In the genomic region with DNA sequence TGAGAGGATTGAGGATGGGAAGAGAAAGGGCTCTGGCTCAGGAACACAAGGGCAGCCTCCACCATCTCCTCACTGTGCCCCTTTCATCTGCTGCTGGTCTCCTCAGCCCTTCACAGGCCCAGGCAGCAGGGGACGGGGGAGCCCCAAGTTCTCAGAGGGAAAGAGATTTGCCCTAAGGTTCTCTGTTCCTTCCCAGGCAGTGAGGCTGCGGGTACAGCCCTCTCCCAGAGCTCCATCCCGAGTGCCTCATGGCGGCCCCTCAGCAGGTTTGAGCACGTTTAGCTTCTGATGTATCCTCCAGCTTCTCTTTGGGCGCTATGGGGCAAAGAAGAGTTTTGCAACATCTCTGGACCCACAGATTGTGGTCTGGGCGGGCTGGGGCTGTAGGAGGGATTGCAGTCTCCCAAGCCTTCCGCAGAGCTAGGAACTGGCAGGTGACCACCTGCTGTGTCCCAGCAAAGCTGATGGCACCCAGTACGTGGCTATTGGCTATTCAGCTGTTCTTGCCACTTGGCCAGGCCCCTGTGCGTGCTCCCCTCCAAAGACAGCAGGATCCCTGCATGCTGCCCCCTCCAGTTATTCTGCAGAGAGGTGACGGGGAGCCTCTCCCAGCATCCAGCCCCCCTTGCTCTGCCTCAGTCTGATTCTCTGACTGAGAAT, we compare ENCODE assay signal across 29 cellular contexts.
"Had no signal": no experiment of that assay in that cellular context is flagged by ENCODE, and none has a peak within 500 bp of the region (broad histone marks: within the 10 kb centered on the region; RNA-seq: fewer than 3 reads in every experiment).

No MANE protein-coding gene starts in this region.

- H3K9me3 ChIP-seq: left lung, lower lobe of right lung, right lobe of liver, upper lobe of left lung had no signal

- H3K4me1 Mint-ChIP-seq: immature natural killer cell; mesothelial cell of epicardium; naive B cell; stimulated activated memory B cell treated with anti-CD40 and anti-IgM and Interleukin-4, amounts not matched to agents 10 μg/mL and 1 μg/mL and 100 μg/mL, for 72 hours; stimulated activated naive CD8-positive, alpha-beta T cell treated with anti-CD3 and anti-CD28 coated beads, Interleukin-15, amount 100 ng/mL, for 72 hours had no signal

- H3K27me3 ChIP-seq: right atrium auricular region, right lobe of liver, upper lobe of left lung had no signal

- H3K27ac ChIP-seq: heart left ventricle, left lung, lower lobe of right lung, parathyroid adenoma, right atrium auricular region, right lobe of liver, tibial nerve, upper lobe of left lung had no signal

- H3K4me3 Mint-ChIP-seq: immature natural killer cell; mesothelial cell of epicardium; naive B cell; natural killer cell treated with Interleukin-12 subunit alpha and Interleukin-12 subunit beta and Interleukin-15 and Interleukin-18, amount 100 ng/mL, for 72 hours; stimulated activated memory B cell treated with anti-CD40 and anti-IgM and Interleukin-4, amounts not matched to agents 10 μg/mL and 1 μg/mL and 100 μg/mL, for 72 hours; stimulated activated naive CD8-positive, alpha-beta T cell treated with anti-CD3 and anti-CD28 coated beads, Interleukin-15, amount 100 ng/mL, for 72 hours had no signal

- H3K27ac Mint-ChIP-seq: immature natural killer cell; mesothelial cell of epicardium; naive B cell; natural killer cell treated with Interleukin-12 subunit alpha and Interleukin-12 subunit beta and Interleukin-15 and Interleukin-18, amount 100 ng/mL, for 72 hours; progenitor cell of endocrine pancreas; stimulated activated memory B cell treated with anti-CD40 and anti-IgM and Interleukin-4, amounts not matched to agents 10 μg/mL and 1 μg/mL and 100 μg/mL, for 72 hours had no signal

- H3K4me3 ChIP-seq: heart left ventricle, left lung, lower lobe of right lung, right atrium auricular region, right lobe of liver, tibial nerve, upper lobe of left lung had no signal

- H3K79me2 ChIP-seq: parathyroid adenoma had no signal

- H3K36me3 ChIP-seq: heart left ventricle, left lung, lower lobe of right lung, right atrium auricular region, right lobe of liver, tibial nerve, upper lobe of left lung had no signal

- H3K36me3 Mint-ChIP-seq: immature natural killer cell; mesothelial cell of epicardium; naive B cell; natural killer cell treated with Interleukin-12 subunit alpha and Interleukin-12 subunit beta and Interleukin-15 and Interleukin-18, amount 100 ng/mL, for 72 hours had no signal

- H3K9me3 Mint-ChIP-seq: immature natural killer cell; mesothelial cell of epicardium; natural killer cell treated with Interleukin-12 subunit alpha and Interleukin-12 subunit beta and Interleukin-15 and Interleukin-18, amount 100 ng/mL, for 72 hours; stimulated activated naive CD8-positive, alpha-beta T cell treated with anti-CD3 and anti-CD28 coated beads, Interleukin-15, amount 100 ng/mL, for 72 hours had no signal

- H3K4me1 ChIP-seq: heart left ventricle, left lung, lower lobe of right lung, right lobe of liver, tibial nerve, upper lobe of left lung had no signal

- H2AFZ ChIP-seq: parathyroid adenoma had no signal

- DNase-seq: glutamatergic neuron; heart left ventricle; hypothalamus; immature natural killer cell; kidney; left colon; left lung; lower lobe of right lung; mammary epithelial cell; mesenchymal stem cell; naive B cell; nucleus accumbens; small intestine; stimulated activated CD4-positive, alpha-beta T cell treated with anti-CD3 and anti-CD28 coated beads, Interleukin-1b, Interleukin-23, amount 100 ng/mL, for 48 hours; stimulated activated CD4-positive, alpha-beta T cell treated with anti-CD3 and anti-CD28 coated beads, Interleukin-2, amount 100 ng/mL, for 48 hours; stimulated activated CD4-positive, alpha-beta T cell treated with anti-CD3 and anti-CD28 coated beads, Interleukin-4, amount 100 ng/mL, for 4 hours; stimulated activated CD8-positive, alpha-beta memory T cell treated with anti-CD3 and anti-CD28 coated beads, Interleukin-4, amount 100 ng/mL, for 48 hours; stimulated activated naive CD4-positive, alpha-beta T cell treated with Interleukin-2 at 50 U/mL for 16 hours; stimulated activated naive CD8-positive, alpha-beta T cell treated with anti-CD3 and anti-CD28 coated beads, Interleukin-15, amount 100 ng/mL, for 72 hours; substantia nigra had no signal
